17 cellular contexts compared by ENCODE assay signal in genomic region chr1:110876748-110877341, GRCh38. TPM values are rescaled to one million over a fixed set of nuclear protein-coding genes. Genes with fewer than 3 reads are reported as not detected.
DNase-seq lines count a peak whose midpoint lies in the region; ATAC-seq, FAIRE-seq and TF ChIP-seq lines count a peak whose summit lies in the region.
"Had no signal": no experiment of that assay in that cellular context is flagged by ENCODE, and none has a peak within 500 bp of the region (broad histone marks: within the 10 kb centered on the region; RNA-seq: fewer than 3 reads in every experiment).

No MANE protein-coding gene starts in this region.

- no peaks in the 10 kb centered on the region for H3K27me3 ChIP-seq in OCI-LY3 (ENCODE audit: low read depth, low read length)
- no peaks in the 10 kb centered on the region for H3K27me3 ChIP-seq in K562 (ENCODE audit: control insufficient read depth in 2 of 2, insufficient read depth in 2 of 2, low read length in 2 of 2)

- H3K4me2 ChIP-seq in OCI-LY3 (ENCODE audit: low read length): peak overlapping the region; percentile 95
- peak overlapping the region; percentile 53 for H3K4me2 ChIP-seq in K562 (ENCODE audit: insufficient read depth, low read length)

- no peaks in the 10 kb centered on the region for H3K9me1 ChIP-seq in K562 (ENCODE audit: control insufficient read depth, insufficient read depth, low read length)

- in situ Hi-C loops in K562 (cut with MboI): no loop called here

- H3K79me2 ChIP-seq in OCI-LY3 (ENCODE audit: low read length): peaks cover 95% of the 10 kb centered on the region
- peaks cover 84% of the 10 kb centered on the region for H3K79me2 ChIP-seq in K562 (ENCODE audit: control insufficient read depth, insufficient read depth, low read length)

- 0 out of 2 replicates have a peak, but pooled peaks have one; percentile 15 for TF ChIP-seq EP300 in K562 (IDR thresholded peaks at IDR 0.05; ENCODE audit: low read length)

- H3K27ac ChIP-seq in OCI-LY3 (ENCODE audit: low read length) (peak overlapping the region; percentile 17; the same call in 1 of the 2 replicates), K562 (ENCODE audit: extremely low read depth, low read depth, low read length) (peak overlapping the region; percentile 80; the same call in 2 of the 3 replicates), urinary bladder (ENCODE audit: low read depth) (peak overlapping the region; percentile 1)
- H3K27ac ChIP-seq: epithelial cell of prostate, psoas muscle, SK-N-MC had no signal

- FAIRE-seq in K562 (lab: Jason Lieb, UNC): no peak
- FAIRE-seq: H54 had no signal

- DNase-seq in activated naive CD4-positive, alpha-beta T cell treated with anti-CD3 and anti-CD28 coated beads, Interleukin-2, amount 50 U/mL, for 16 hours: no peak
- no peak for DNase-seq in K562 (ENCODE audit: extremely low read depth in 1 of 4, low spot score in 3 of 4)
- no peak for DNase-seq in stimulated activated CD4-positive, alpha-beta T cell treated with anti-CD3 and anti-CD28 coated beads, Interleukin-15, amount 100 ng/mL, for 24 hours
- DNase-seq in Ammon's horn (ENCODE audit: low spot score): no peak
- DNase-seq: EL, head of caudate nucleus, kidney glomerular epithelial cell, NCI-H2081 treated with DMSO at 0.1 percent for 48 hours, psoas muscle had no signal

- H2AFZ ChIP-seq in OCI-LY3 (ENCODE audit: low read depth, low read length) (no peak overlapping the region), K562 (ENCODE audit: low read depth, low read length) (peak overlapping the region; percentile 63)

- ATAC-seq in K562: no peak
- no peak for ATAC-seq in HG03432 (IDR thresholded peaks at IDR 0.05; ENCODE audit: unreplicated experiment)
- ATAC-seq: activated CD4-positive, CD25-positive, alpha-beta regulatory T cell treated with anti-CD3 and anti-CD28 coated beads, Interleukin-2, amount 50 U/mL, for 24 hours; psoas muscle had no signal

- peak overlapping the region; percentile 99 for H3K4me3 Mint-ChIP-seq in activated naive CD4-positive, alpha-beta T cell treated with anti-CD3 and anti-CD28 coated beads, Interleukin-2, amount 50 U/mL, for 24 hours

- no peak for TF ChIP-seq CTCF in OCI-LY3 (IDR thresholded peaks at IDR 0.05; ENCODE audit: low read depth, low read length)
- TF ChIP-seq CTCF in K562 (IDR thresholded peaks at IDR 0.05 in 2 of 3, conservative IDR thresholded peaks at IDR 0.05 in 1 of 3; ENCODE audit: insufficient read depth in 2 of 3, low read depth in 1 of 3, low read length in 3 of 3): no peak

- H3K4me1 ChIP-seq in OCI-LY3 (ENCODE audit: low read length) (peaks cover 80% of the 10 kb centered on the region), K562 (replicated peaks in 1 of 2; ENCODE audit: control insufficient read depth in 2 of 2, insufficient read depth in 2 of 2, low read length in 2 of 2) (peaks cover 6 to 78% of the 10 kb centered on the region in 2 experiments; a peak in 4 of 5 replicates), urinary bladder (ENCODE audit: insufficient read depth) (no peaks in the 10 kb centered on the region)
- H3K4me1 ChIP-seq: psoas muscle had no signal

- POLR2A ChIA-PET in K562 (lab: Yijun Ruan, JAX): interaction anchor here (1.0 to 1.8 kb wide), 2 partner anchors 14 to 17 kb away, joined by 3 to 9 read pairs; no protein-coding TSS in a partner anchor

- no TSS peak for BruUV-seq in K562 (replicated peaks; lab: Mats Ljungman, UMichigan)

- H3K9ac ChIP-seq in OCI-LY3 (ENCODE audit: low read length) (peak overlapping the region; percentile 17), K562 (ENCODE audit: insufficient read depth in 1 of 2, low read depth in 2 of 2, low read length in 2 of 2) (peak overlapping the region in 1 of 2 experiments; percentile 22; a peak in 1 of 4 replicates)

- TF ChIP-seq POLR2A in K562 (conservative IDR thresholded peaks at IDR 0.05): no peak

- peak overlapping the region; percentile 97 for H3K27ac Mint-ChIP-seq in activated naive CD4-positive, alpha-beta T cell treated with anti-CD3 and anti-CD28 coated beads, Interleukin-2, amount 50 U/mL, for 24 hours

- CTCF ChIA-PET in K562 (lab: Yijun Ruan, JAX; ENCODE audit: low intra/inter-chr PET ratio): no interaction called here

- no peaks in the 10 kb centered on the region for H3K27me3 Mint-ChIP-seq in activated naive CD4-positive, alpha-beta T cell treated with anti-CD3 and anti-CD28 coated beads, Interleukin-2, amount 50 U/mL, for 24 hours

- intact Hi-C loops in K562 (cut with micrococcal nuclease): no loop called here

- peaks cover 16% of the 10 kb centered on the region for H3K36me3 ChIP-seq in OCI-LY3 (replicated peaks; ENCODE audit: low read depth, low read length)
- peaks cover 8% of the 10 kb centered on the region; the same call in 2 of the 3 replicates for H3K36me3 ChIP-seq in K562 (ENCODE audit: control insufficient read depth, insufficient read depth, low read length)
- no peaks in the 10 kb centered on the region for H3K36me3 ChIP-seq in urinary bladder (ENCODE audit: insufficient read depth)

- no peaks in the 10 kb centered on the region for H3K9me3 ChIP-seq in OCI-LY3 (ENCODE audit: insufficient read depth, low read length)
- H3K9me3 ChIP-seq in K562 (replicated peaks; ENCODE audit: control insufficient read depth, insufficient read depth, low read depth, low read length): no peaks in the 10 kb centered on the region; the same call in 1 of the 2 replicates
- H3K9me3 ChIP-seq: psoas muscle had no signal

- H3K9me3 Mint-ChIP-seq in activated naive CD4-positive, alpha-beta T cell treated with anti-CD3 and anti-CD28 coated beads, Interleukin-2, amount 50 U/mL, for 24 hours: no peaks in the 10 kb centered on the region

- 50% methylated on average over 1 of the region's 1 CpG for WGBS in K562 (ENCODE audit: insufficient coverage, low coverage, missing lambda C conversion rate)
- 74% methylated on average over 1 of the region's 1 CpG for WGBS in urinary bladder

- no peak for TF ChIP-seq RAD21 in K562 (CRISPR knock-in tag; conservative IDR thresholded peaks at IDR 0.05 in 1 of 2, IDR thresholded peaks at IDR 0.05 in 1 of 2)

- peaks cover 67% of the 10 kb centered on the region for H4K20me1 ChIP-seq in OCI-LY3 (ENCODE audit: insufficient read depth, low read length)
- no peaks in the 10 kb centered on the region for H4K20me1 ChIP-seq in K562 (replicated peaks; ENCODE audit: control insufficient read depth, insufficient read depth, low read length)

- peaks cover 62% of the 10 kb centered on the region for H3K4me1 Mint-ChIP-seq in activated naive CD4-positive, alpha-beta T cell treated with anti-CD3 and anti-CD28 coated beads, Interleukin-2, amount 50 U/mL, for 24 hours

- peaks cover 30% of the 10 kb centered on the region for H3K36me3 Mint-ChIP-seq in activated naive CD4-positive, alpha-beta T cell treated with anti-CD3 and anti-CD28 coated beads, Interleukin-2, amount 50 U/mL, for 24 hours

- peak overlapping the region; percentile 84 for H3K4me3 ChIP-seq in OCI-LY3 (ENCODE audit: low read length)
- no peak overlapping the region for H3K4me3 ChIP-seq in K562
- H3K4me3 ChIP-seq in urinary bladder (ENCODE audit: low read depth, low read length): no peak overlapping the region
- H3K4me3 ChIP-seq: psoas muscle, SK-N-MC had no signal

TF ChIP-seq in K562, 482 proteins besides CTCF, POLR2A, EP300 and RAD21 (continues in another document):
- TF ChIP-seq SMARCC2 (IDR thresholded peaks at IDR 0.05; ENCODE audit: low read depth) (0 out of 2 replicates have a peak, but pooled peaks have one; percentile 12), HDAC8 (tag; IDR thresholded peaks at IDR 0.05) (no peak), FOXA3 (CRISPR knock-in tag; conservative IDR thresholded peaks at IDR 0.05 in 1 of 2, IDR thresholded peaks at IDR 0.05 in 1 of 2) (no peak), GTF2E2 (tag; IDR thresholded peaks at IDR 0.05) (0 out of 2 replicates have a peak, but pooled peaks have one; percentile 25), MNT (conservative IDR thresholded peaks at IDR 0.05) (0 out of 4 replicates have a peak, but pooled peaks of 1 of the 2 experiments have one; percentile 34), MECOM (CRISPR knock-in tag; IDR thresholded peaks at IDR 0.05) (no peak), EP400 (IDR thresholded peaks at IDR 0.05) (0 out of 2 replicates have a peak, but pooled peaks have one; percentile 7), ZNF253 (CRISPR knock-in tag; conservative IDR thresholded peaks at IDR 0.05) (no peak), TOE1 (IDR thresholded peaks at IDR 0.05; ENCODE audit: borderline replicate concordance) (no peak), TOE1 (CRISPR knock-in tag; IDR thresholded peaks at IDR 0.05; ENCODE audit: borderline replicate concordance, low read depth) (no peak)

RNA-seq across cellular contexts. Expression of gene CD53, which starts 3.9 kb away (rescaled TPM):
- total RNA-seq in K562 (2011; cell fraction: chromatin; rRNA removed; ENCODE audit: low replicate concordance): 62.6 and 66.9 TPM in 2 replicates
- 68.4 and 75.0 TPM in 2 replicates for total RNA-seq in K562 (2011; cell fraction: nucleolus; rRNA removed)
- 78.3 and 90.2 TPM in 2 replicates for total RNA-seq in K562 (2011; cell fraction: nucleoplasm; rRNA removed)
- total RNA-seq in K562 (2014; rRNA removed): 63.5 and 79.5 TPM in 2 replicates
- total RNA-seq in K562 (2014; rRNA removed; fragmentation: Illumina TruSeq; extraction: Trizol): 105 and 109 TPM in 2 replicates
- total RNA-seq in K562 (2015; rRNA removed; fragmentation: Illumina TruSeq; extraction: Trizol): 206 and 220 TPM in 2 replicates
- 68.2 and 79.5 TPM in 2 replicates for total RNA-seq in K562 (2021)
- polyA plus RNA-seq in K562 (2011; rRNA removed): 144 and 443 TPM in 2 replicates
- 92.6 and 440 TPM in 2 replicates for polyA plus RNA-seq in K562 (2011; cell fraction: cytosol; rRNA removed)
- polyA plus RNA-seq in K562 (2011; cell fraction: nucleus; rRNA removed): 106 and 451 TPM in 2 replicates
- polyA plus RNA-seq in K562 (2012): 148 and 187 TPM in 2 replicates
- 121 and 131 TPM in 2 replicates for polyA plus RNA-seq in K562 (2014; fragmentation: Illumina TruSeq; extraction: Trizol)
- 100 to 1,000 TPM; 161 to 172 TPM for polyA plus RNA-seq in K562 (2014; fragmentation: Nextera tagmentation; extraction: Ambion mirVana)
- polyA plus RNA-seq in K562 (2014; rRNA removed): 106 and 112 TPM in 2 replicates
- polyA minus RNA-seq in K562 (2011; rRNA and poly(A)+ RNA removed): 164 and 437 TPM in 2 replicates
- polyA minus RNA-seq in K562 (2011; cell fraction: cytosol; rRNA and poly(A)+ RNA removed): 36.6 and 74.4 TPM in 2 replicates
- 21.5 and 140 TPM in 2 replicates for polyA minus RNA-seq in K562 (2011; cell fraction: nucleus; rRNA and poly(A)+ RNA removed)
- total RNA-seq in urinary bladder: 21.5 TPM
- 48.9 TPM for polyA plus RNA-seq in urinary bladder

Comparison
In these comparisons a context has a peak if more than half of its experiments do, and no peak if none do; other contexts are left out.
1. H3K27ac ChIP-seq: peak in every context shown above with its lines; median percentile 80 in K562; 17 in OCI-LY3; 1 in urinary bladder.